In the genomic region with DNA sequence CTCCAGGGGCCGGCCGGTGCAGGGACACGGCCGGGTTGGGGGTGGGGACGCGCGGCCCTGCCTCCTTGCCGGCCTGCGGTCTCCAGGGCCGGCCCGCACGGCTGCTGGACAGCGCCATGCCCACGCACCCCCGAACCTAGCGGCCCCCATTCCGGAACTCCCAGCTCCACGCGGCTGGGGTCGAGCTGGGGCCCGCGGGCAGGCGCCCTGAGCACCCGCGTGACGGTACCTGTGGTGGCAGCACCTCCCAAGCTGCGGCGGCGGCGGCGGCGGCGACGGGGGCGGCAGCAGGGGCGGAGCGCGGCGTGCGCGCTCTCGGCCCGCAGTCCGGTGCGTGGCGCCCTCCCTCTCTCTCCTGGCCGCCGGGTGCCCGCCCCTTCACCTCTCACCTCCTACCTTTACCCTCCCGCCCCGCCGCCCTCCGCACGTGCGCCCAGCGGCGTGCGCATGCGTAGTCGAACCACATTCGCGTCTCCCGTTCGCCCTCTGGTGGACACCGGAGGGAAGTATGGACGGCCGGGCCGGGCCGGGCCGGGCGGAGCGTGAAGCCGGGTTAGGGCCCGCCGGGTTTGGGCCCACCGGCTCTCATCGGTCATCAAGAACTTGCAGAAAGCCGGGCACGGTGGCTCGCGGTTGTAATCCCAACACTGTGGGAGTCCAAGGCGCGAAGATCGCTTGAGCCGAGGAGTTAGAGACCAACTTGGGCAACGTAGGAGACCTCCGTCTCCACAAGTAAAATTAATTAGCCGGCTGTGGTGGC, we compare ENCODE assay signal across 1 cellular context.
TF ChIP-seq lines count a peak whose summit lies in the region.

A gene (minus strand): TSS at position 372 of the 760 bp plus-strand sequence. CDS start 32,948 bp downstream, outside the sequence.

TF ChIP-seq in HepG2, 621 proteins besides CTCF, POLR2A, EP300 and RAD21 (continued from another document and continues in another):
- TF ChIP-seq, protein P1, sequence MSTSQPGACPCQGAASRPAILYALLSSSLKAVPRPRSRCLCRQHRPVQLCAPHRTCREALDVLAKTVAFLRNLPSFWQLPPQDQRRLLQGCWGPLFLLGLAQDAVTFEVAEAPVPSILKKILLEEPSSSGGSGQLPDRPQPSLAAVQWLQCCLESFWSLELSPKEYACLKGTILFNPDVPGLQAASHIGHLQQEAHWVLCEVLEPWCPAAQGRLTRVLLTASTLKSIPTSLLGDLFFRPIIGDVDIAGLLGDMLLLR (CRISPR knock-in tag; IDR thresholded peaks at IDR 0.05), result peak; percentile 13
- TF ChIP-seq JDP2 (CRISPR knock-in tag; IDR thresholded peaks at IDR 0.05; ENCODE audit: borderline replicate concordance) (no peak), TARDBP (CRISPR knock-in tag; IDR thresholded peaks at IDR 0.05) (peak; percentile 87; the same call in 1 of the 2 replicates), FOXC1 (CRISPR knock-in tag; IDR thresholded peaks at IDR 0.05; ENCODE audit: borderline replicate concordance) (no peak), SOX6 (IDR thresholded peaks at IDR 0.05) (no peak), SOX6 (CRISPR knock-in tag; IDR thresholded peaks at IDR 0.05) (peak; percentile 84), TCF7 (IDR thresholded peaks at IDR 0.05; ENCODE audit: low read depth) (no peak; the same call in 1 of the 2 replicates), ZNF660 (CRISPR knock-in tag; IDR thresholded peaks at IDR 0.05; ENCODE audit: borderline replicate concordance, low read depth) (no peak), RNF2 (conservative IDR thresholded peaks at IDR 0.05; ENCODE audit: low read depth) (no peak), GPN1 (CRISPR knock-in tag; IDR thresholded peaks at IDR 0.05; ENCODE audit: borderline replicate concordance) (no peak), SNRNP70 (IDR thresholded peaks at IDR 0.05; ENCODE audit: low read depth, low read length) (no peak), SMARCE1 (IDR thresholded peaks at IDR 0.05; ENCODE audit: borderline replicate concordance) (no peak), ZKSCAN1 (IDR thresholded peaks at IDR 0.05; ENCODE audit: low read length) (no peak), ZSCAN9 (CRISPR knock-in tag; IDR thresholded peaks at IDR 0.05; ENCODE audit: borderline replicate concordance) (peak; percentile 62; the same call in 1 of the 2 replicates), YEATS2 (CRISPR knock-in tag; IDR thresholded peaks at IDR 0.05; ENCODE audit: borderline replicate concordance) (peak; percentile 91; the same call in 1 of the 2 replicates), TOPORS (CRISPR knock-in tag; IDR thresholded peaks at IDR 0.05) (peak; percentile 82; the same call in 1 of the 2 replicates), NFIC (IDR thresholded peaks at IDR 0.05; ENCODE audit: low read length) (no peak), MYNN (CRISPR knock-in tag; IDR thresholded peaks at IDR 0.05; ENCODE audit: low read depth) (no peak), KMT2A (CRISPR knock-in tag; IDR thresholded peaks at IDR 0.05) (peak; percentile 94), SP140L (CRISPR knock-in tag; IDR thresholded peaks at IDR 0.05; ENCODE audit: borderline replicate concordance) (no peak), PRPF4 (IDR thresholded peaks at IDR 0.05; ENCODE audit: low read depth, low read length, poor library complexity, severe bottlenecking) (no peak), HHEX (CRISPR knock-in tag; IDR thresholded peaks at IDR 0.05) (0 out of 2 replicates have a peak, but pooled peaks have one; percentile 11), FLYWCH1 (CRISPR knock-in tag; IDR thresholded peaks at IDR 0.05) (no peak), WIZ (CRISPR knock-in tag; IDR thresholded peaks at IDR 0.05) (no peak), ZNF543 (CRISPR knock-in tag; IDR thresholded peaks at IDR 0.05) (no peak), AGO2 (optimal IDR thresholded peaks at IDR 0.05; ENCODE audit: low read depth, low read length) (peak; percentile 58), ZNF839 (CRISPR knock-in tag; IDR thresholded peaks at IDR 0.05; ENCODE audit: borderline replicate concordance) (no peak; the same call in 1 of the 2 replicates), ZNF235 (CRISPR knock-in tag; IDR thresholded peaks at IDR 0.05; ENCODE audit: borderline replicate concordance) (no peak), ATF7-NPFF (CRISPR knock-in tag; IDR thresholded peaks at IDR 0.05; ENCODE audit: low read depth) (peak; percentile 58; the same call in 1 of the 2 replicates), ZMAT3 (CRISPR knock-in tag; conservative IDR thresholded peaks at IDR 0.05) (no peak; the same call in 1 of the 2 replicates), ZNF816 (CRISPR knock-in tag; IDR thresholded peaks at IDR 0.05; ENCODE audit: borderline replicate concordance) (no peak; the same call in 1 of the 2 replicates), HOXA7 (CRISPR knock-in tag; IDR thresholded peaks at IDR 0.05) (no peak), MED1 (CRISPR knock-in tag; IDR thresholded peaks at IDR 0.05) (peak; percentile 63), ZSCAN31 (CRISPR knock-in tag; IDR thresholded peaks at IDR 0.05; ENCODE audit: low read depth) (no peak), ZMYM3 (CRISPR knock-in tag; IDR thresholded peaks at IDR 0.05) (peak; percentile 40; the same call in 1 of the 2 replicates), ZNF614 (CRISPR knock-in tag; IDR thresholded peaks at IDR 0.05; ENCODE audit: borderline replicate concordance) (peak; percentile 60; the same call in 1 of the 2 replicates), MAF1 (CRISPR knock-in tag; IDR thresholded peaks at IDR 0.05; ENCODE audit: borderline replicate concordance) (no peak), ZNF460 (CRISPR knock-in tag; IDR thresholded peaks at IDR 0.05; ENCODE audit: borderline replicate concordance) (no peak; the same call in 1 of the 2 replicates), HDAC2 (CRISPR knock-in tag; IDR thresholded peaks at IDR 0.05) (peak; percentile 80), CAMTA2 (CRISPR knock-in tag; IDR thresholded peaks at IDR 0.05; ENCODE audit: borderline replicate concordance) (no peak)
- TF ChIP-seq, protein P2, sequence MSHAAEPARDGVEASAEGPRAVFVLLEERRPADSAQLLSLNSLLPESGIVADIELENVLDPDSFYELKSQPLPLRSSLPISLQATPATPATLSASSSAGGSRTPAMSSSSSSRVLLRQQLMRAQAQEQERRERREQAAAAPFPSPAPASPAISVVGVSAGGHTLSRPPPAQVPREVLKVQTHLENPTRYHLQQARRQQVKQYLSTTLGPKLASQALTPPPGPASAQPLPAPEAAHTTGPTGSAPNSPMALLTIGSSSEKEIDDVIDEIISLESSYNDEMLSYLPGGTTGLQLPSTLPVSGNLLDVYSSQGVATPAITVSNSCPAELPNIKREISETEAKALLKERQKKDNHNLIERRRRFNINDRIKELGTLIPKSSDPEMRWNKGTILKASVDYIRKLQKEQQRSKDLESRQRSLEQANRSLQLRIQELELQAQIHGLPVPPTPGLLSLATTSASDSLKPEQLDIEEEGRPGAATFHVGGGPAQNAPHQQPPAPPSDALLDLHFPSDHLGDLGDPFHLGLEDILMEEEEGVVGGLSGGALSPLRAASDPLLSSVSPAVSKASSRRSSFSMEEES (CRISPR knock-in tag; IDR thresholded peaks at IDR 0.05), result peak; percentile 71
- TF ChIP-seq, protein P3, sequence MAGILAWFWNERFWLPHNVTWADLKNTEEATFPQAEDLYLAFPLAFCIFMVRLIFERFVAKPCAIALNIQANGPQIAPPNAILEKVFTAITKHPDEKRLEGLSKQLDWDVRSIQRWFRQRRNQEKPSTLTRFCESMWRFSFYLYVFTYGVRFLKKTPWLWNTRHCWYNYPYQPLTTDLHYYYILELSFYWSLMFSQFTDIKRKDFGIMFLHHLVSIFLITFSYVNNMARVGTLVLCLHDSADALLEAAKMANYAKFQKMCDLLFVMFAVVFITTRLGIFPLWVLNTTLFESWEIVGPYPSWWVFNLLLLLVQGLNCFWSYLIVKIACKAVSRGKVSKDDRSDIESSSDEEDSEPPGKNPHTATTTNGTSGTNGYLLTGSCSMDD (CRISPR knock-in tag; IDR thresholded peaks at IDR 0.05), result no peak
- TF ChIP-seq, protein P4, sequence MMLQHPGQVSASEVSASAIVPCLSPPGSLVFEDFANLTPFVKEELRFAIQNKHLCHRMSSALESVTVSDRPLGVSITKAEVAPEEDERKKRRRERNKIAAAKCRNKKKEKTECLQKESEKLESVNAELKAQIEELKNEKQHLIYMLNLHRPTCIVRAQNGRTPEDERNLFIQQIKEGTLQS (CRISPR knock-in tag; IDR thresholded peaks at IDR 0.05), result peak; percentile 20; the same call in 1 of the 2 replicates
- TF ChIP-seq, protein P5, sequence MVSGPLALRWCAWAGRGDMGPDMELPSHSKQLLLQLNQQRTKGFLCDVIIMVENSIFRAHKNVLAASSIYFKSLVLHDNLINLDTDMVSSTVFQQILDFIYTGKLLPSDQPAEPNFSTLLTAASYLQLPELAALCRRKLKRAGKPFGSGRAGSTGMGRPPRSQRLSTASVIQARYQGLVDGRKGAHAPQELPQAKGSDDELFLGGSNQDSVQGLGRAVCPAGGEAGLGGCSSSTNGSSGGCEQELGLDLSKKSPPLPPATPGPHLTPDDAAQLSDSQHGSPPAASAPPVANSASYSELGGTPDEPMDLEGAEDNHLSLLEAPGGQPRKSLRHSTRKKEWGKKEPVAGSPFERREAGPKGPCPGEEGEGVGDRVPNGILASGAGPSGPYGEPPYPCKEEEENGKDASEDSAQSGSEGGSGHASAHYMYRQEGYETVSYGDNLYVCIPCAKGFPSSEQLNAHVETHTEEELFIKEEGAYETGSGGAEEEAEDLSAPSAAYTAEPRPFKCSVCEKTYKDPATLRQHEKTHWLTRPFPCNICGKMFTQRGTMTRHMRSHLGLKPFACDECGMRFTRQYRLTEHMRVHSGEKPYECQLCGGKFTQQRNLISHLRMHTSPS (CRISPR knock-in tag; IDR thresholded peaks at IDR 0.05; ENCODE audit: low read depth), result peak; percentile 62; the same call in 1 of the 2 replicates
- TF ChIP-seq, protein P6, sequence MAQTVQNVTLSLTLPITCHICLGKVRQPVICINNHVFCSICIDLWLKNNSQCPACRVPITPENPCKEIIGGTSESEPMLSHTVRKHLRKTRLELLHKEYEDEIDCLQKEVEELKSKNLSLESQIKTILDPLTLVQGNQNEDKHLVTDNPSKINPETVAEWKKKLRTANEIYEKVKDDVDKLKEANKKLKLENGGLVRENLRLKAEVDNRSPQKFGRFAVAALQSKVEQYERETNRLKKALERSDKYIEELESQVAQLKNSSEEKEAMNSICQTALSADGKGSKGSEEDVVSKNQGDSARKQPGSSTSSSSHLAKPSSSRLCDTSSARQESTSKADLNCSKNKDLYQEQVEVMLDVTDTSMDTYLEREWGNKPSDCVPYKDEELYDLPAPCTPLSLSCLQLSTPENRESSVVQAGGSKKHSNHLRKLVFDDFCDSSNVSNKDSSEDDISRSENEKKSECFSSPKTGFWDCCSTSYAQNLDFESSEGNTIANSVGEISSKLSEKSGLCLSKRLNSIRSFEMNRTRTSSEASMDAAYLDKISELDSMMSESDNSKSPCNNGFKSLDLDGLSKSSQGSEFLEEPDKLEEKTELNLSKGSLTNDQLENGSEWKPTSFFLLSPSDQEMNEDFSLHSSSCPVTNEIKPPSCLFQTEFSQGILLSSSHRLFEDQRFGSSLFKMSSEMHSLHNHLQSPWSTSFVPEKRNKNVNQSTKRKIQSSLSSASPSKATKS (CRISPR knock-in tag; IDR thresholded peaks at IDR 0.05), result no peak
- TF ChIP-seq, protein P7, sequence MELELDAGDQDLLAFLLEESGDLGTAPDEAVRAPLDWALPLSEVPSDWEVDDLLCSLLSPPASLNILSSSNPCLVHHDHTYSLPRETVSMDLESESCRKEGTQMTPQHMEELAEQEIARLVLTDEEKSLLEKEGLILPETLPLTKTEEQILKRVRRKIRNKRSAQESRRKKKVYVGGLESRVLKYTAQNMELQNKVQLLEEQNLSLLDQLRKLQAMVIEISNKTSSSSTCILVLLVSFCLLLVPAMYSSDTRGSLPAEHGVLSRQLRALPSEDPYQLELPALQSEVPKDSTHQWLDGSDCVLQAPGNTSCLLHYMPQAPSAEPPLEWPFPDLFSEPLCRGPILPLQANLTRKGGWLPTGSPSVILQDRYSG (CRISPR knock-in tag; IDR thresholded peaks at IDR 0.05), result 0 out of 2 replicates have a peak, but pooled peaks have one; percentile 37
- TF ChIP-seq, protein P8, sequence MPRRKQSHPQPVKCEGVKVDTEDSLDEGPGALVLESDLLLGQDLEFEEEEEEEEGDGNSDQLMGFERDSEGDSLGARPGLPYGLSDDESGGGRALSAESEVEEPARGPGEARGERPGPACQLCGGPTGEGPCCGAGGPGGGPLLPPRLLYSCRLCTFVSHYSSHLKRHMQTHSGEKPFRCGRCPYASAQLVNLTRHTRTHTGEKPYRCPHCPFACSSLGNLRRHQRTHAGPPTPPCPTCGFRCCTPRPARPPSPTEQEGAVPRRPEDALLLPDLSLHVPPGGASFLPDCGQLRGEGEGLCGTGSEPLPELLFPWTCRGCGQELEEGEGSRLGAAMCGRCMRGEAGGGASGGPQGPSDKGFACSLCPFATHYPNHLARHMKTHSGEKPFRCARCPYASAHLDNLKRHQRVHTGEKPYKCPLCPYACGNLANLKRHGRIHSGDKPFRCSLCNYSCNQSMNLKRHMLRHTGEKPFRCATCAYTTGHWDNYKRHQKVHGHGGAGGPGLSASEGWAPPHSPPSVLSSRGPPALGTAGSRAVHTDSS (CRISPR knock-in tag; conservative IDR thresholded peaks at IDR 0.05), result peak; percentile 58; the same call in 1 of the 2 replicates
- TF ChIP-seq, protein P9, sequence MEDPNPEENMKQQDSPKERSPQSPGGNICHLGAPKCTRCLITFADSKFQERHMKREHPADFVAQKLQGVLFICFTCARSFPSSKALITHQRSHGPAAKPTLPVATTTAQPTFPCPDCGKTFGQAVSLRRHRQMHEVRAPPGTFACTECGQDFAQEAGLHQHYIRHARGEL (CRISPR knock-in tag; IDR thresholded peaks at IDR 0.05), result 0 out of 2 replicates have a peak, but pooled peaks have one; percentile 34
- TF ChIP-seq, protein P10, sequence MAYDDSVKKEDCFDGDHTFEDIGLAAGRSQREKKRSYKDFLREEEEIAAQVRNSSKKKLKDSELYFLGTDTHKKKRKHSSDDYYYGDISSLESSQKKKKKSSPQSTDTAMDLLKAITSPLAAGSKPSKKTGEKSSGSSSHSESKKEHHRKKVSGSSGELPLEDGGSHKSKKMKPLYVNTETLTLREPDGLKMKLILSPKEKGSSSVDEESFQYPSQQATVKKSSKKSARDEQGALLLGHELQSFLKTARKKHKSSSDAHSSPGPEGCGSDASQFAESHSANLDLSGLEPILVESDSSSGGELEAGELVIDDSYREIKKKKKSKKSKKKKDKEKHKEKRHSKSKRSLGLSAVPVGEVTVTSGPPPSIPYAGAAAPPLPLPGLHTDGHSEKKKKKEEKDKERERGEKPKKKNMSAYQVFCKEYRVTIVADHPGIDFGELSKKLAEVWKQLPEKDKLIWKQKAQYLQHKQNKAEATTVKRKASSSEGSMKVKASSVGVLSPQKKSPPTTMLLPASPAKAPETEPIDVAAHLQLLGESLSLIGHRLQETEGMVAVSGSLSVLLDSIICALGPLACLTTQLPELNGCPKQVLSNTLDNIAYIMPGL (CRISPR knock-in tag; IDR thresholded peaks at IDR 0.05; ENCODE audit: borderline replicate concordance in 1 of 2, low read depth in 1 of 2), result peak; percentile 93 to 95
- TF ChIP-seq, protein P11, sequence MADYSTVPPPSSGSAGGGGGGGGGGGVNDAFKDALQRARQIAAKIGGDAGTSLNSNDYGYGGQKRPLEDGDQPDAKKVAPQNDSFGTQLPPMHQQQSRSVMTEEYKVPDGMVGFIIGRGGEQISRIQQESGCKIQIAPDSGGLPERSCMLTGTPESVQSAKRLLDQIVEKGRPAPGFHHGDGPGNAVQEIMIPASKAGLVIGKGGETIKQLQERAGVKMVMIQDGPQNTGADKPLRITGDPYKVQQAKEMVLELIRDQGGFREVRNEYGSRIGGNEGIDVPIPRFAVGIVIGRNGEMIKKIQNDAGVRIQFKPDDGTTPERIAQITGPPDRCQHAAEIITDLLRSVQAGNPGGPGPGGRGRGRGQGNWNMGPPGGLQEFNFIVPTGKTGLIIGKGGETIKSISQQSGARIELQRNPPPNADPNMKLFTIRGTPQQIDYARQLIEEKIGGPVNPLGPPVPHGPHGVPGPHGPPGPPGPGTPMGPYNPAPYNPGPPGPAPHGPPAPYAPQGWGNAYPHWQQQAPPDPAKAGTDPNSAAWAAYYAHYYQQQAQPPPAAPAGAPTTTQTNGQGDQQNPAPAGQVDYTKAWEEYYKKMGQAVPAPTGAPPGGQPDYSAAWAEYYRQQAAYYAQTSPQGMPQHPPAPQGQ (CRISPR knock-in tag; IDR thresholded peaks at IDR 0.05; ENCODE audit: borderline replicate concordance), result no peak
